1 cellular context compared by ENCODE assay signal in genomic region chr15:40217166-40217785, GRCh38.
TF ChIP-seq lines count a peak whose summit lies in the region.

No MANE protein-coding gene starts in this region.

TF ChIP-seq in GM23338, 12 proteins besides CTCF, POLR2A, EP300 and RAD21 (continued from another document):
- no peak for TF ChIP-seq ZNF462 (CRISPR knock-in tag; IDR thresholded peaks at IDR 0.05)
- TF ChIP-seq EZH2 (IDR thresholded peaks at IDR 0.05; ENCODE audit: low read depth, unreplicated experiment), result no peak
- TF ChIP-seq POLR2AphosphoS5 (IDR thresholded peaks at IDR 0.05; ENCODE audit: low read depth), result no peak
- TF ChIP-seq EZH2phosphoT487 (IDR thresholded peaks at IDR 0.05; ENCODE audit: unreplicated experiment), result no peak
- no peak for TF ChIP-seq STAT1 (IDR thresholded peaks at IDR 0.05; ENCODE audit: unreplicated experiment)
- TF ChIP-seq ZNF114 (CRISPR knock-in tag; IDR thresholded peaks at IDR 0.05), result no peak
